In genomic region chrX:151538190-151539122, GRCh38 we compare ENCODE assay signal across 28 cellular contexts. TPM values are rescaled to one million over a fixed set of nuclear protein-coding genes. Genes with fewer than 3 reads are reported as not detected.
A peak's percentile ranks its signal among the peaks of the same experiment; 100 is the strongest.
DNase-seq lines count a peak whose midpoint lies in the region; ATAC-seq lines count a peak whose summit lies in the region.
"Had no signal": no experiment of that assay in that cellular context is flagged by ENCODE, and none has a peak within 500 bp of the region (broad histone marks: within the 10 kb centered on the region; RNA-seq: fewer than 3 reads in every experiment).

No MANE protein-coding gene starts in this region.

- H3K27ac ChIP-seq in mesenchymal stem cell (ENCODE audit: low read length, poor library complexity, severe bottlenecking), result no peak overlapping the region
- H3K27ac ChIP-seq: C4-2B, esophagus squamous epithelium, pancreas, skin epidermis, uterus had no signal

- no peak overlapping the region for H3K4ac ChIP-seq in mesenchymal stem cell (ENCODE audit: low read depth in 1 of 2, low read length in 2 of 2)

- peak overlapping the region; percentile 50 for H3K27ac Mint-ChIP-seq in T-helper 1 cell treated with Interleukin-12 subunit alpha and Interleukin-12 subunit beta and Interleukin-4 antibody, amounts not matched to agents 30 μg/mL and 1 μg/mL, for 36 hours
- H3K27ac Mint-ChIP-seq in activated T-helper 1 cell treated with anti-CD3 and anti-CD28 coated beads, Interleukin-12 subunit alpha, Interleukin-12 subunit beta, Interleukin-2, Interleukin-4 antibody, amounts not matched to agents 30 ng/mL and 10 ng/mL and 1 ng/mL, durations not matched to agents 14 hours and 24 hours and 36 hours, result peak overlapping the region; percentile 36
- H3K27ac Mint-ChIP-seq: activated CD4-positive, alpha-beta memory T cell treated with anti-CD3 and anti-CD28 coated beads for 36 hours; nephron progenitor cell had no signal

- no peak overlapping the region for H2AK5ac ChIP-seq in mesenchymal stem cell (ENCODE audit: low read length, severe bottlenecking)

- H3K14ac ChIP-seq in mesenchymal stem cell (ENCODE audit: low read length in 2 of 2), result no peak overlapping the region

- intact Hi-C loops in activated T-helper 1 cell treated with anti-CD3 and anti-CD28 coated beads, Interleukin-12 subunit alpha, Interleukin-12 subunit beta, Interleukin-2, Interleukin-4 antibody, amounts not matched to agents 30 ng/mL and 10 ng/mL and 1 ng/mL, durations not matched to agents 14 hours and 24 hours and 36 hours (cut with micrococcal nuclease), result no loop called here

- H2AFZ ChIP-seq in mesenchymal stem cell (ENCODE audit: low read depth, low read length), result no peak overlapping the region

- peak overlapping the region; percentile 55 for H3K9ac ChIP-seq in mesenchymal stem cell (ENCODE audit: low read length)

- no peak overlapping the region for H4K91ac ChIP-seq in mesenchymal stem cell (ENCODE audit: low read length)

- no peak overlapping the region for H4K8ac ChIP-seq in mesenchymal stem cell (ENCODE audit: low read length)

- H3K27me3 Mint-ChIP-seq in T-helper 1 cell treated with Interleukin-12 subunit alpha and Interleukin-12 subunit beta and Interleukin-4 antibody, amounts not matched to agents 30 μg/mL and 1 μg/mL, for 36 hours (ENCODE audit: low read depth), result peaks cover under 1% of the 10 kb centered on the region
- no peaks in the 10 kb centered on the region for H3K27me3 Mint-ChIP-seq in activated T-helper 1 cell treated with anti-CD3 and anti-CD28 coated beads, Interleukin-12 subunit alpha, Interleukin-12 subunit beta, Interleukin-2, Interleukin-4 antibody, amounts not matched to agents 30 ng/mL and 10 ng/mL and 1 ng/mL, durations not matched to agents 14 hours and 24 hours and 36 hours (ENCODE audit: insufficient read depth)
- H3K27me3 Mint-ChIP-seq: activated CD4-positive, alpha-beta memory T cell treated with anti-CD3 and anti-CD28 coated beads for 36 hours had no signal

- DNase-seq in T-helper 1 cell (no peak), GOT3 (lab: John Stamatoyannopoulos, UW) (peak; percentile 7), mesenchymal stem cell (no peak), UCSD-AML1 (lab: John Stamatoyannopoulos, UW; ENCODE audit: unreplicated experiment) (no peak), iPS-NIHi7 (ENCODE audit: extremely low spot score) (no peak)
- DNase-seq in activated T-helper 1 cell treated with anti-CD3 and anti-CD28 coated beads, Interleukin-12 subunit alpha, Interleukin-12 subunit beta, Interleukin-2, Interleukin-4 antibody, amounts not matched to agents 30 ng/mL and 10 ng/mL and 1 ng/mL, durations not matched to agents 14 hours and 24 hours and 36 hours (ENCODE audit: low spot score), result no peak
- DNase-seq: 8988T; activated CD4-positive, alpha-beta memory T cell treated with anti-CD3 and anti-CD28 coated beads for 36 hours; activated naive CD4-positive, alpha-beta T cell treated with Interleukin-2 at 50 U/mL for 16 hours; activated T-cell treated with anti-CD3 and anti-CD28 coated beads, Interleukin-2, amount 50 U/mL, for 72 hours; cerebellar nuclear complex; COR-L47; esophagus squamous epithelium; hypothalamus; NCI-H2029; NCI-H524 treated with DMSO at 0.1 percent for 48 hours; nephron progenitor cell; NK-92 treated with Interleukin-12 subunit alpha and Interleukin-12 subunit beta, amount 100 ng/mL, for 24 hours; pancreas; stimulated activated naive CD4-positive, alpha-beta T cell treated with Interleukin-2 at 50 U/mL for 16 hours; uterus had no signal

- no peaks in the 10 kb centered on the region for H3K9me3 Mint-ChIP-seq in T-helper 1 cell treated with Interleukin-12 subunit alpha and Interleukin-12 subunit beta and Interleukin-4 antibody, amounts not matched to agents 30 μg/mL and 1 μg/mL, for 36 hours
- H3K9me3 Mint-ChIP-seq in activated T-helper 1 cell treated with anti-CD3 and anti-CD28 coated beads, Interleukin-12 subunit alpha, Interleukin-12 subunit beta, Interleukin-2, Interleukin-4 antibody, amounts not matched to agents 30 ng/mL and 10 ng/mL and 1 ng/mL, durations not matched to agents 14 hours and 24 hours and 36 hours, result no peaks in the 10 kb centered on the region
- H3K9me3 Mint-ChIP-seq: activated CD4-positive, alpha-beta memory T cell treated with anti-CD3 and anti-CD28 coated beads for 36 hours; activated T-cell treated with anti-CD3 and anti-CD28 coated beads, Interleukin-2, amount 50 U/mL, for 72 hours had no signal

- H3K4me1 Mint-ChIP-seq in T-helper 1 cell treated with Interleukin-12 subunit alpha and Interleukin-12 subunit beta and Interleukin-4 antibody, amounts not matched to agents 30 μg/mL and 1 μg/mL, for 36 hours (ENCODE audit: low read depth), result peaks cover 2% of the 10 kb centered on the region
- no peaks in the 10 kb centered on the region for H3K4me1 Mint-ChIP-seq in activated T-helper 1 cell treated with anti-CD3 and anti-CD28 coated beads, Interleukin-12 subunit alpha, Interleukin-12 subunit beta, Interleukin-2, Interleukin-4 antibody, amounts not matched to agents 30 ng/mL and 10 ng/mL and 1 ng/mL, durations not matched to agents 14 hours and 24 hours and 36 hours (ENCODE audit: low read depth)

- H3K18ac ChIP-seq in mesenchymal stem cell (ENCODE audit: low read depth in 1 of 2, low read length in 2 of 2), result no peak overlapping the region

- no peaks in the 10 kb centered on the region for H3K79me1 ChIP-seq in mesenchymal stem cell (replicated peaks; ENCODE audit: low read length, poor library complexity, severe bottlenecking)

- no peak overlapping the region for H3K4me2 ChIP-seq in mesenchymal stem cell (ENCODE audit: low read length, poor library complexity, severe bottlenecking)

- no peak overlapping the region for H2BK5ac ChIP-seq in mesenchymal stem cell (ENCODE audit: low read depth, low read length, poor library complexity, severe bottlenecking)

- H2BK12ac ChIP-seq in mesenchymal stem cell (ENCODE audit: low read length in 2 of 2), result no peak overlapping the region

- peak overlapping the region in 1 of 2 experiments; percentile 39 for H3K4me3 ChIP-seq in mesenchymal stem cell (ENCODE audit: insufficient read depth in 1 of 2, low read depth in 1 of 2, low read length in 2 of 2)
- H3K4me3 ChIP-seq: esophagus squamous epithelium, pancreas, skin epidermis, uterus had no signal

- H3K23ac ChIP-seq in mesenchymal stem cell (ENCODE audit: low read length in 2 of 2), result no peak overlapping the region

- peaks cover 0 to 8% of the 10 kb centered on the region in 2 experiments for H3K27me3 ChIP-seq in mesenchymal stem cell (ENCODE audit: control insufficient read depth in 1 of 2, insufficient read depth in 1 of 2, low read length in 2 of 2)
- H3K27me3 ChIP-seq: esophagus squamous epithelium, uterus had no signal

- H3K36me3 Mint-ChIP-seq in T-helper 1 cell treated with Interleukin-12 subunit alpha and Interleukin-12 subunit beta and Interleukin-4 antibody, amounts not matched to agents 30 μg/mL and 1 μg/mL, for 36 hours (ENCODE audit: low read depth), result no peaks in the 10 kb centered on the region
- H3K36me3 Mint-ChIP-seq in activated T-helper 1 cell treated with anti-CD3 and anti-CD28 coated beads, Interleukin-12 subunit alpha, Interleukin-12 subunit beta, Interleukin-2, Interleukin-4 antibody, amounts not matched to agents 30 ng/mL and 10 ng/mL and 1 ng/mL, durations not matched to agents 14 hours and 24 hours and 36 hours (ENCODE audit: low read depth), result no peaks in the 10 kb centered on the region
- H3K36me3 Mint-ChIP-seq: activated CD4-positive, alpha-beta memory T cell treated with anti-CD3 and anti-CD28 coated beads for 36 hours had no signal

- H3K36me3 ChIP-seq in mesenchymal stem cell (ENCODE audit: control insufficient read depth in 1 of 2, insufficient read depth in 2 of 2, low read depth in 1 of 2, low read length in 2 of 2), result no peaks in the 10 kb centered on the region
- H3K36me3 ChIP-seq: esophagus squamous epithelium, pancreas, uterus had no signal

- H2BK120ac ChIP-seq in mesenchymal stem cell (ENCODE audit: low read depth, low read length), result no peak overlapping the region

- H3K4me3 Mint-ChIP-seq in T-helper 1 cell treated with Interleukin-12 subunit alpha and Interleukin-12 subunit beta and Interleukin-4 antibody, amounts not matched to agents 30 μg/mL and 1 μg/mL, for 36 hours, result peak overlapping the region; percentile 49
- peak overlapping the region; percentile 62 for H3K4me3 Mint-ChIP-seq in activated T-helper 1 cell treated with anti-CD3 and anti-CD28 coated beads, Interleukin-12 subunit alpha, Interleukin-12 subunit beta, Interleukin-2, Interleukin-4 antibody, amounts not matched to agents 30 ng/mL and 10 ng/mL and 1 ng/mL, durations not matched to agents 14 hours and 24 hours and 36 hours
- H3K4me3 Mint-ChIP-seq: activated CD4-positive, alpha-beta memory T cell treated with anti-CD3 and anti-CD28 coated beads for 36 hours; activated T-cell treated with anti-CD3 and anti-CD28 coated beads, Interleukin-2, amount 50 U/mL, for 72 hours; nephron progenitor cell had no signal

- no peaks in the 10 kb centered on the region for H3K9me3 ChIP-seq in mesenchymal stem cell (ENCODE audit: control insufficient read depth, low read length)
- H3K9me3 ChIP-seq: esophagus squamous epithelium, pancreas, uterus had no signal

- no peaks in the 10 kb centered on the region for H3K4me1 ChIP-seq in mesenchymal stem cell (ENCODE audit: control insufficient read depth, insufficient read depth, low read depth, low read length)
- H3K4me1 ChIP-seq: esophagus squamous epithelium, pancreas, uterus had no signal

- H2BK15ac ChIP-seq in mesenchymal stem cell (ENCODE audit: low read depth, poor library complexity, severe bottlenecking), result no peak overlapping the region

- ATAC-seq in HG03342 (IDR thresholded peaks at IDR 0.05; ENCODE audit: unreplicated experiment), result no peak
- ATAC-seq: activated CD4-positive, CD25-positive, alpha-beta regulatory T cell treated with anti-CD3 and anti-CD28 coated beads, Interleukin-2, amount 50 U/mL, for 24 hours; activated T-cell treated with anti-CD3 and anti-CD28 coated beads, Interleukin-2, amount 50 U/mL, for 72 hours; pancreas had no signal

- 20% methylated on average over 1 of the region's 3 CpGs for WGBS in mesenchymal stem cell

RNA-seq across cellular contexts. Expression of gene PASD1, which starts 25.0 kb away (rescaled TPM):
- total RNA-seq in activated T-helper 1 cell treated with anti-CD3 and anti-CD28 coated beads, Interleukin-12 subunit alpha, Interleukin-12 subunit beta, Interleukin-2, Interleukin-4 antibody, amounts not matched to agents 30 ng/mL and 10 ng/mL and 1 ng/mL, durations not matched to agents 14 hours and 24 hours and 36 hours, result not detected in 2 replicates
- polyA plus RNA-seq in mesenchymal stem cell (2013, experiment 1 of 2), result not detected
- polyA plus RNA-seq in mesenchymal stem cell (2013, experiment 2 of 2), result not detected
- total RNA-seq: activated CD4-positive, alpha-beta memory T cell treated with anti-CD3 and anti-CD28 coated beads for 36 hours; activated T-cell treated with anti-CD3 and anti-CD28 coated beads, Interleukin-2, amount 50 U/mL, for 72 hours; dermis microvascular lymphatic vessel endothelial cell; esophagus squamous epithelium; pancreas; renal cortical epithelial cell; uterus had no signal
- polyA plus RNA-seq: pancreas had no signal
